Comparison of ENCODE assay signal across 2 cellular contexts in genomic region chr3:39202094-39202493, GRCh38.
TF ChIP-seq lines count a peak whose summit lies in the region.

No MANE protein-coding gene starts in this region.

TF ChIP-seq in IMR-90, 13 proteins besides CTCF, POLR2A, EP300 and RAD21:
- TF ChIP-seq RFX5 (IDR thresholded peaks at IDR 0.05; ENCODE audit: low read depth, low read length): no peak
- no peak for TF ChIP-seq SMC3 (IDR thresholded peaks at IDR 0.05; ENCODE audit: low read depth, low read length)
- no peak for TF ChIP-seq MXI1 (IDR thresholded peaks at IDR 0.05; ENCODE audit: borderline replicate concordance, low read depth, low read length)
- TF ChIP-seq CEBPB (IDR thresholded peaks at IDR 0.05; ENCODE audit: low read depth, low read length): no peak
- no peak for TF ChIP-seq FOS (IDR thresholded peaks at IDR 0.05; ENCODE audit: low read depth, low read length)
- TF ChIP-seq ELK1 (IDR thresholded peaks at IDR 0.05; ENCODE audit: borderline replicate concordance, low read depth, low read length): no peak
- no peak for TF ChIP-seq RCOR1 (IDR thresholded peaks at IDR 0.05; ENCODE audit: insufficient replicate concordance, low read length)
- no peak for TF ChIP-seq NFE2L2 (IDR thresholded peaks at IDR 0.05; ENCODE audit: low read depth, low read length)

TF ChIP-seq in GM12878, 131 proteins besides CTCF, POLR2A, EP300 and RAD21:
- TF ChIP-seq MXI1 (IDR thresholded peaks at IDR 0.05; ENCODE audit: low read depth, low read length) (no peak), MTA2 (IDR thresholded peaks at IDR 0.05; ENCODE audit: low read depth) (no peak), MYC (IDR thresholded peaks at IDR 0.05; ENCODE audit: insufficient read depth, insufficient read length, insufficient replicate concordance, low read length, severe bottlenecking) (no peak), ZBTB33 (IDR thresholded peaks at IDR 0.05) (no peak), HDGF (IDR thresholded peaks at IDR 0.05) (no peak), MTA3 (IDR thresholded peaks at IDR 0.05; ENCODE audit: borderline replicate concordance, low read length) (no peak), RELA (IDR thresholded peaks at IDR 0.05; ENCODE audit: borderline replicate concordance, partially characterized antibody) (no peak), NFIC (IDR thresholded peaks at IDR 0.05; ENCODE audit: low read depth, low read length) (no peak), IKZF2 (IDR thresholded peaks at IDR 0.05) (no peak), MLLT1 (IDR thresholded peaks at IDR 0.05) (no peak), POLR2AphosphoS2 (IDR thresholded peaks at IDR 0.05; ENCODE audit: low read depth, low read length) (no peak)
TF ChIP-seq in GM12878: peak in this region for 0.
